Comparison of ENCODE assay signal across 14 cellular contexts in genomic region chr3:47634996-47635395, GRCh38. TPM values are rescaled to one million over a fixed set of nuclear protein-coding genes. Genes with fewer than 3 reads are reported as not detected.
DNase-seq lines count a peak whose midpoint lies in the region; ATAC-seq lines count a peak whose summit lies in the region.
"Had no signal": no experiment of that assay in that cellular context is flagged by ENCODE, and none has a peak within 500 bp of the region (broad histone marks: within the 10 kb centered on the region; RNA-seq: fewer than 3 reads in every experiment).

No MANE protein-coding gene starts in this region.

- H3K27me3 ChIP-seq in SJCRH30, result no peaks in the 10 kb centered on the region
- H3K27me3 ChIP-seq: stomach had no signal

- no peaks in the 10 kb centered on the region for H3K9me3 ChIP-seq in SJCRH30 (replicated peaks)
- H3K9me3 ChIP-seq: stomach had no signal

- DNase-seq in G401 (ENCODE audit: low spot score), result peak; percentile 25
- peak; percentile 56 to 81 for DNase-seq in SJCRH30
- DNase-seq in globus pallidus (ENCODE audit: low spot score), result peak; percentile 75
- DNase-seq in sciatic nerve (ENCODE audit: low spot score), result no peak
- no peak for DNase-seq in activated naive CD4-positive, alpha-beta T cell treated with anti-CD3 and anti-CD28 coated beads for 36 hours
- DNase-seq in GM19240 (ENCODE audit: insufficient read length, low spot score), result no peak
- no peak for DNase-seq in NCI-H2029 treated with DMSO at 0.1 percent for 48 hours (lab: John Stamatoyannopoulos, UW)
- no peak for DNase-seq in cerebellar nuclear complex (lab: John Stamatoyannopoulos, UW)
- DNase-seq: activated CD8-positive, alpha-beta memory T cell treated with anti-CD3 and anti-CD28 coated beads, Interleukin-2, amount 50 U/mL, for 48 hours; CD4-positive, CD25-positive, alpha-beta regulatory T cell; H7; NCI-H2171 treated with DMSO at 0.1 percent for 48 hours; right cardiac atrium; stomach had no signal

- no peak overlapping the region for H3K4me3 Mint-ChIP-seq in activated naive CD4-positive, alpha-beta T cell treated with anti-CD3 and anti-CD28 coated beads for 36 hours
- H3K4me3 Mint-ChIP-seq: CD4-positive, CD25-positive, alpha-beta regulatory T cell had no signal

- H3K27ac ChIP-seq in SJCRH30, result peak overlapping the region; percentile 66
- H3K27ac ChIP-seq: stomach had no signal

- in situ Hi-C loops in G401 (cut with HindIII; ENCODE audit: low sequenced_read_pairs), result no loop called here

- peaks cover 12% of the 10 kb centered on the region for H3K4me1 Mint-ChIP-seq in activated naive CD4-positive, alpha-beta T cell treated with anti-CD3 and anti-CD28 coated beads for 36 hours (ENCODE audit: low read depth)

- H3K36me3 ChIP-seq in SJCRH30, result peaks cover 57% of the 10 kb centered on the region

- no peak overlapping the region for H3K4me3 ChIP-seq in SJCRH30
- H3K4me3 ChIP-seq: stomach had no signal

- peaks cover 38% of the 10 kb centered on the region for H3K36me3 Mint-ChIP-seq in activated naive CD4-positive, alpha-beta T cell treated with anti-CD3 and anti-CD28 coated beads for 36 hours (ENCODE audit: low read depth)

- no peak overlapping the region for H3K27ac Mint-ChIP-seq in activated naive CD4-positive, alpha-beta T cell treated with anti-CD3 and anti-CD28 coated beads for 36 hours

- H3K9me3 Mint-ChIP-seq in activated naive CD4-positive, alpha-beta T cell treated with anti-CD3 and anti-CD28 coated beads for 36 hours, result no peaks in the 10 kb centered on the region
- H3K9me3 Mint-ChIP-seq: CD4-positive, CD25-positive, alpha-beta regulatory T cell had no signal

- peak; percentile 83 for ATAC-seq in sciatic nerve
- ATAC-seq: right cardiac atrium had no signal

- intact Hi-C loops in sciatic nerve (cut with DNase I), result no loop called here
- intact Hi-C loops in activated naive CD4-positive, alpha-beta T cell treated with anti-CD3 and anti-CD28 coated beads for 36 hours (cut with micrococcal nuclease), result no loop called here

- H3K4me1 ChIP-seq in SJCRH30, result no peaks in the 10 kb centered on the region
- H3K4me1 ChIP-seq: stomach had no signal

- H3K27me3 Mint-ChIP-seq in activated naive CD4-positive, alpha-beta T cell treated with anti-CD3 and anti-CD28 coated beads for 36 hours (ENCODE audit: low read depth), result no peaks in the 10 kb centered on the region
- H3K27me3 Mint-ChIP-seq: CD4-positive, CD25-positive, alpha-beta regulatory T cell had no signal

- CTCF ChIA-PET in activated naive CD4-positive, alpha-beta T cell treated with anti-CD3 and anti-CD28 coated beads for 36 hours (lab: Charles Lee), result interaction anchor here (1.0 kb wide), 1 partner anchor 112 kb away, joined by 5 read pairs; no protein-coding TSS in a partner anchor

RNA-seq across cellular contexts. Expression of gene CSPG5, which starts 56.3 kb away (rescaled TPM):
- total RNA-seq in G401 (2014; rRNA removed; shearing (Covaris generic)), result 5.9 and 8.5 TPM in 2 replicates
- total RNA-seq in SJCRH30 (2014; rRNA removed; shearing (Covaris generic)), result 0.73 and 1.1 TPM in 2 replicates
- total RNA-seq in sciatic nerve, result 0.67 TPM
- total RNA-seq in activated naive CD4-positive, alpha-beta T cell treated with anti-CD3 and anti-CD28 coated beads for 36 hours, result under 1 TPM; 0.17 to 0.19 TPM
- total RNA-seq: CD4-positive, CD25-positive, alpha-beta regulatory T cell had no signal

Comparison
In these comparisons a context has a peak if more than half of its experiments do, and no peak if none do; other contexts are left out.
1. DNase-seq: peak in G401 (single experiment), SJCRH30 (2 of 2) and globus pallidus (single experiment); none in sciatic nerve (single experiment), activated naive CD4-positive, alpha-beta T cell treated with anti-CD3 and anti-CD28 coated beads for 36 hours (single experiment), GM19240 (single experiment), NCI-H2029 treated with DMSO at 0.1 percent for 48 hours (single experiment) and cerebellar nuclear complex (0 of 2).